9 cellular contexts compared by ENCODE assay signal in the genomic region with DNA sequence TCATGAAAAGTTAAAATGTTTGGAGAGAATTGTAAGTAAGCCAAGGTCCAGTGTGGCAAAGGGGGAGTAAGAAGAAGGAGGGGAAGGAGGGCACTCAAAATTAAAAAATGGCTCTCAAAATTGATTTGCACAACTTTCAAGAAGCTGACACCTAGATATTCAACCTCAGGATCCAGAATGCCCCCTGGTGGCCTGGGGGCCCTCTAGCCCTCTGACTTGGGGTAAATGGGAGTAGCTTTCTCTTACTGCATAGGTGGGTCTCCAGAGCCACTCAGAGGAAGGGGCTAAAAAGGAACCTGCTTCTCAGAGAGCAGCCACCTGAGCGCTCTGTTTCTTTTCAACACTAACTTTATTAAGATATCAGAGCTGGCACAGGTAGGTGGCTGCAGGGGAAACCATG.
A peak's percentile ranks its signal among the peaks of the same experiment; 100 is the strongest.
DNase-seq lines count a peak whose midpoint lies in the region; ATAC-seq lines count a peak whose summit lies in the region.
"Had no signal": no experiment of that assay in that cellular context is flagged by ENCODE, and none has a peak within 500 bp of the region (broad histone marks: within the 10 kb centered on the region; RNA-seq: fewer than 3 reads in every experiment).

No MANE protein-coding gene starts in this region.

- ATAC-seq in GM21381 (IDR thresholded peaks at IDR 0.05; ENCODE audit: unreplicated experiment): no peak

- DNase-seq in NCI-H2227 (lab: John Stamatoyannopoulos, UW; ENCODE audit: unreplicated experiment) (peak; percentile 24), NCI-H2227 treated with DMSO at 0.1 percent for 48 hours (lab: John Stamatoyannopoulos, UW) (no peak), HuH-7 (ENCODE audit: low spot score) (peak; percentile 2), SHP77 (lab: John Stamatoyannopoulos, UW) (peak; percentile 26 to 40), left kidney (ENCODE audit: low read depth, low spot score) (peak; percentile 38), T-helper 9 cell (no peak), OCI-M2 (lab: John Stamatoyannopoulos, UW; ENCODE audit: unreplicated experiment) (no peak)
- DNase-seq: posterior cingulate gyrus had no signal

Comparison
In these comparisons a context has a peak if more than half of its experiments do, and no peak if none do; other contexts are left out.
1. DNase-seq: peak in NCI-H2227 (single experiment), HuH-7 (single experiment), SHP77 (2 of 2) and left kidney (single experiment); none in NCI-H2227 treated with DMSO at 0.1 percent for 48 hours (single experiment), T-helper 9 cell (single experiment) and OCI-M2 (single experiment).